14 cellular contexts compared by ENCODE assay signal in the genomic region with DNA sequence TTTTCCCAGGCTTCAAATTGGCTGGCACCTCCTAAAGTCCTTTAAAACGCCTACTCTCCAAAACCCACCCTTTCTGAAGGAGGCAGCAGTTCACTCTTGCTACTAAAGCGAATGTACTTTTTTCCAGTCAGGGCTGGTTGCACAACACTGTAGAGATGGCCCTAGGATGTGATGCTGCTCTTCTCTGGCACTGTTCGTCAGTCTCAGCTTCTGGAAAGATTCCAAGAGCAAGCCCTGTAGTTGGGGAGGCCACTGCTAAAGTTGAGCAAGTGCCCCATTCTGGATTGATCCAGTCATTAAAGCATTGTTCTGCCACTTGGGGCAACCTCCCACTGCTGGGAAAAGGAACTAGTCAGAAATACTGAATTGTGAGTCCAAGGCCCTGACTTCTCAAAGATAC. TPM values are rescaled to one million over a fixed set of nuclear protein-coding genes. Genes with fewer than 3 reads are reported as not detected.
DNase-seq lines count a peak whose midpoint lies in the region; ATAC-seq and TF ChIP-seq lines count a peak whose summit lies in the region.
"Had no signal": no experiment of that assay in that cellular context is flagged by ENCODE, and none has a peak within 500 bp of the region (broad histone marks: within the 10 kb centered on the region; RNA-seq: fewer than 3 reads in every experiment).

No MANE protein-coding gene starts in this region.

- TF ChIP-seq EP300 in ovary (IDR thresholded peaks at IDR 0.05), result no peak

- peak overlapping the region; percentile 20; the same call in 1 of the 2 replicates for H3K27ac ChIP-seq in ACC112 (ENCODE audit: low read depth, low read length)
- H3K27ac ChIP-seq in ovary, result no peak overlapping the region
- H3K27ac ChIP-seq: RWPE1 had no signal

- H3K27me3 ChIP-seq in ACC112 (ENCODE audit: insufficient read depth, low read length) (no peaks in the 10 kb centered on the region), ovary (no peaks in the 10 kb centered on the region)

- H3K4me3 ChIP-seq in ACC112 (ENCODE audit: low read depth, low read length) (no peak overlapping the region), ovary (no peak overlapping the region)

- no peaks in the 10 kb centered on the region for H3K9me3 Mint-ChIP-seq in WTC11
- H3K9me3 Mint-ChIP-seq: activated CD4-positive, alpha-beta memory T cell treated with anti-CD3 and anti-CD28 coated beads for 36 hours had no signal

- intact Hi-C loops in ovary (cut with DNase I), result no loop called here

- DNase-seq in WTC11 (ENCODE audit: low spot score) (no peak), fibroblast of the conjunctiva (ENCODE audit: low read depth) (peak; percentile 37), mucosa of gallbladder (ENCODE audit: low spot score) (peak; percentile 23), ovary (no peak), middle frontal gyrus (ENCODE audit: extremely low spot score, low spot score) (no peak)
- DNase-seq in effector CD8-positive, alpha-beta T cell (lab: John Stamatoyannopoulos, UW), result no peak
- DNase-seq: activated CD4-positive, alpha-beta memory T cell treated with anti-CD3 and anti-CD28 coated beads for 36 hours; COR-L47; left colon; NCI-H2029 treated with DMSO at 0.1 percent for 48 hours; NCI-H69 had no signal

- no peak for TF ChIP-seq CTCF in WTC11 (IDR thresholded peaks at IDR 0.05)
- TF ChIP-seq CTCF in ovary (IDR thresholded peaks at IDR 0.05), result no peak

- H3K4me3 Mint-ChIP-seq in WTC11, result no peak overlapping the region
- H3K4me3 Mint-ChIP-seq: activated CD4-positive, alpha-beta memory T cell treated with anti-CD3 and anti-CD28 coated beads for 36 hours had no signal

- H3K36me3 ChIP-seq in ACC112 (ENCODE audit: insufficient read depth, low read length) (peaks cover 36% of the 10 kb centered on the region), ovary (no peaks in the 10 kb centered on the region)

- peaks cover 79% of the 10 kb centered on the region for H3K36me3 Mint-ChIP-seq in WTC11

- no peaks in the 10 kb centered on the region for H3K4me1 Mint-ChIP-seq in WTC11

- no peaks in the 10 kb centered on the region for H3K79me2 ChIP-seq in ACC112 (ENCODE audit: control insufficient read depth, insufficient read depth, low read length, unreplicated experiment)

- 73 to 88% (median 87%) methylated on average over 3 of the region's 3 CpGs for WGBS in ovary, 3 donors

- peaks cover 8% of the 10 kb centered on the region for H3K4me1 ChIP-seq in ACC112 (ENCODE audit: control insufficient read depth, insufficient read depth, low read length, unreplicated experiment)
- no peaks in the 10 kb centered on the region for H3K4me1 ChIP-seq in ovary (ENCODE audit: insufficient read depth)

- no peak for TF ChIP-seq POLR2A in ovary (IDR thresholded peaks at IDR 0.05)

- H3K27ac Mint-ChIP-seq in WTC11, result 0 out of 2 replicates have a peak overlapping the region, but pooled peaks have one; percentile 38
- H3K27ac Mint-ChIP-seq: activated CD4-positive, alpha-beta memory T cell treated with anti-CD3 and anti-CD28 coated beads for 36 hours had no signal

- POLR2A ChIA-PET in WTC11 (lab: Charles Lee), result interaction anchor here (0.6 kb wide), 1 partner anchor 158 kb away, joined by 4 read pairs; no protein-coding TSS in a partner anchor

- ATAC-seq in WTC11 (no peak), HG03354 (IDR thresholded peaks at IDR 0.05; ENCODE audit: poor library complexity, severe bottlenecking, unreplicated experiment) (no peak)
- ATAC-seq: left colon had no signal

- no peaks in the 10 kb centered on the region for H3K9me3 ChIP-seq in ovary

- H2AFZ ChIP-seq in ACC112 (ENCODE audit: low read length, unreplicated experiment), result no peak overlapping the region

- CTCF ChIA-PET in WTC11 (lab: Charles Lee), result interaction anchor here (1.2 to 1.6 kb wide), 2 partner anchors 95 to 124 kb away, joined by 4 to 5 read pairs; no protein-coding TSS in a partner anchor

- no peaks in the 10 kb centered on the region for H3K27me3 Mint-ChIP-seq in WTC11 (ENCODE audit: low read depth)
- H3K27me3 Mint-ChIP-seq: activated CD4-positive, alpha-beta memory T cell treated with anti-CD3 and anti-CD28 coated beads for 36 hours had no signal

TF ChIP-seq in WTC11, 78 proteins besides CTCF, POLR2A, EP300 and RAD21:
- no peak for TF ChIP-seq ZNF671 (CRISPR knock-in tag; IDR thresholded peaks at IDR 0.05)
- TF ChIP-seq NR2C2 (CRISPR knock-in tag; IDR thresholded peaks at IDR 0.05), result no peak
- no peak for TF ChIP-seq NFYB (CRISPR knock-in tag; conservative IDR thresholded peaks at IDR 0.05; ENCODE audit: low read depth)
- no peak for TF ChIP-seq KAT7 (CRISPR knock-in tag; IDR thresholded peaks at IDR 0.05; ENCODE audit: borderline replicate concordance)
- TF ChIP-seq, protein P1, sequence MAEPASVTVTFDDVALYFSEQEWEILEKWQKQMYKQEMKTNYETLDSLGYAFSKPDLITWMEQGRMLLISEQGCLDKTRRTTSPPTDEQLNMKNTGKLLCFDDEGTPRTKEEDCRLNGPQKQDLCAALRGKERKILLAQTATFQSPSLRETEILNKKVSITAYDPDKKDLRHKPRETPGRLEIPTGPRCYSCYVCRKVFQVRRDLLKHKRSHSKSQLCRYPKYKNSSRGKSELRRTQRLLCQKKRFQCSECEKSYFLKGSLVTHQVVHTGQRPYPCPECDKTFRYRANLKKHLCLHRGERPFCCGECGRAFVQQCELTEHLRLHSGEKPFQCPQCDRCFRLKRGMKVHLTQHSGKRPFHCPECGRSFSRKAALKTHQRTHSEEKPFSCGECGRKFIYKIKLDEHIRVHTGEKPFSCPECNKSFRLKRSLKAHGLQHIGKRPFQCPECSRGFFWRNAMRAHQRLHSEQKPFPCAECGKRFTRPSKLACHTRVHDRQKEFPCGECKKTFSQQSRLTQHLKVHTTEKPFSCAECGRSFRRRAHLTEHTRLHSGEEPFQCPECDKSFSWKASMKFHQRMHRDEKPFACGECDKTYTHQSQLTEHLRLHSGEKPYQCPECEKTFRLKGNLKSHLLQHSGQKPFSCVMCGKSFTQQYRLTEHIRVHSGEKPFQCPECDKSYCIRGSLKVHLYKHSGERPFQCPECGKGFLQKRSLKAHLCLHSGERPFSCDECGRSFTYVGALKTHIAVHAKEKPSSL (CRISPR knock-in tag; conservative IDR thresholded peaks at IDR 0.05), result no peak
- TF ChIP-seq STAT6 (CRISPR knock-in tag; conservative IDR thresholded peaks at IDR 0.05; ENCODE audit: low read depth), result no peak
TF ChIP-seq in WTC11: peak in this region for 0.

RNA-seq across cellular contexts. Expression of gene KCNQ4, which starts 28.5 kb away (rescaled TPM):
- total RNA-seq in WTC11 (2021) (3.3 to 4.0 TPM (median 3.6 TPM) in 3 replicates), mucosa of gallbladder (3.5 TPM), ovary (1 to 10 TPM in 2 of 7 donors, under 1 TPM in 5; 0.36 to 3.1 (median 0.84) TPM)
- 1 to 10 TPM in 1 of 2 donors, under 1 TPM in 1; 0.73 to 1.1 TPM for polyA plus RNA-seq in ovary

Comparison
In these comparisons a context has a peak if more than half of its experiments do, and no peak if none do; other contexts are left out.
1. DNase-seq: peak in fibroblast of the conjunctiva (single experiment) and mucosa of gallbladder (single experiment); none in WTC11 (single experiment), effector CD8-positive, alpha-beta T cell (single experiment), ovary (0 of 5) and middle frontal gyrus (single experiment).